9 cellular contexts compared by ENCODE assay signal in the genomic region with DNA sequence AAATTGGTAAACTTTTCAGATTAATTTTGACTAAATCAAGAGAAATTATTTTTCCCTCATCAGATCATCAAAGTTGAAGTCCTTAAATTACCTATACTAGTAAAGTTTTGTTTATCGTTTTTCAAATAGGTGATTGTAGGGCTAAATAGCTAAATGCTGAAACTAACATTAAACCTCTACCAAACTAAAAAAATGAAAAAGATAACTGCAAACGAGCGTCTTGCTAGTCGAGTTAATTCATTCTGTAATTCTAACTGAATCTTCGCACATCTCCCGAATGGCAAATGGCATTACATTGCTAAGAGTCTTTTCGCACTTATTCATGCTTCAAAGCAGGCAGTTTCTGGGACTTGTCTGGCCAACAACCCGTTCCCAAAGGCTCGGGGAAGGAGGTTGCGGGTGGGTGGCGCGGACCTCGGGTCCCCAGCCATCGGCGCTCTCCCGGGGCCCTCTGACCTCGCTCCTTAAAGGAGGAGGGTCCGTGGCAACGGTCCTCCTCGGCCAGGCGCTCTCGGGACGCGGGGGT. TPM values are rescaled to one million over a fixed set of nuclear protein-coding genes. Genes with fewer than 3 reads are reported as not detected.
DNase-seq lines count a peak whose midpoint lies in the region; ATAC-seq and TF ChIP-seq lines count a peak whose summit lies in the region.
"Had no signal": no experiment of that assay in that cellular context is flagged by ENCODE, and none has a peak within 500 bp of the region (broad histone marks: within the 10 kb centered on the region; RNA-seq: fewer than 3 reads in every experiment).

No MANE protein-coding gene starts in this region.

- no peak overlapping the region for H4K5ac ChIP-seq in IMR-90 (ENCODE audit: low read depth, low read length)

- H4K91ac ChIP-seq in IMR-90 (ENCODE audit: insufficient read depth, low read depth, low read length), result 0 out of 2 replicates have a peak overlapping the region, but pooled peaks have one; percentile 1

- no peak overlapping the region for H2BK15ac ChIP-seq in IMR-90 (ENCODE audit: low read depth, low read length)

- 0 out of 2 replicates have a peak overlapping the region, but pooled peaks have one; percentile 39 for H3K4ac ChIP-seq in IMR-90 (ENCODE audit: low read depth, low read length)

- H3K27ac ChIP-seq in CD4-positive, alpha-beta T cell (ENCODE audit: low read depth, low read length), result no peak overlapping the region
- peak overlapping the region; percentile 42; the same call in 1 of the 2 replicates for H3K27ac ChIP-seq in IMR-90 (ENCODE audit: insufficient read depth, low read length)
- peak overlapping the region; percentile 77 to 89 for H3K27ac ChIP-seq in coronary artery
- no peak overlapping the region for H3K27ac ChIP-seq in muscle layer of duodenum (ENCODE audit: low read length)

- peak overlapping the region in 1 of 2 experiments; percentile 38; a peak in 2 of 4 replicates for H4K8ac ChIP-seq in IMR-90 (ENCODE audit: low read depth in 2 of 2, low read length in 2 of 2)

- peak overlapping the region; percentile 79 for H2AK9ac ChIP-seq in IMR-90 (replicated peaks; ENCODE audit: low read depth, low read length, poor library complexity)

- H3K4me3 Mint-ChIP-seq in CD4-positive, alpha-beta T cell, result peak overlapping the region; percentile 54

- no peak overlapping the region for H3K27ac Mint-ChIP-seq in CD4-positive, alpha-beta T cell

- no peak overlapping the region for H3K18ac ChIP-seq in IMR-90 (ENCODE audit: low read depth, low read length)

- no peak for TF ChIP-seq CTCF in CD4-positive, alpha-beta T cell (IDR thresholded peaks at IDR 0.05)
- TF ChIP-seq CTCF in IMR-90 (conservative IDR thresholded peaks at IDR 0.05; ENCODE audit: low read depth, low read length) (no peak), coronary artery (IDR thresholded peaks at IDR 0.05) (no peak)

- no peaks in the 10 kb centered on the region for H3K36me3 Mint-ChIP-seq in CD4-positive, alpha-beta T cell (ENCODE audit: low read depth)

- TF ChIP-seq POLR2A in IMR-90 (IDR thresholded peaks at IDR 0.05; ENCODE audit: low read depth, low read length), result no peak

- H2BK20ac ChIP-seq in IMR-90 (ENCODE audit: low read depth, low read length), result no peak overlapping the region

- H3K9ac ChIP-seq in IMR-90 (ENCODE audit: low read depth, low read length), result peak overlapping the region; percentile 62

- peaks cover 3% of the 10 kb centered on the region; the same call in 1 of the 2 replicates for H3K9me1 ChIP-seq in IMR-90 (ENCODE audit: insufficient read depth, low read length)

- POLR2A ChIA-PET in CD4-positive, alpha-beta T cell (lab: Charles Lee), result no interaction called here
- POLR2A ChIA-PET in IMR-90 (lab: Charles Lee; ENCODE audit: unreplicated experiment), result interaction anchor here (0.6 kb wide), 1 partner anchor 19 kb away, joined by 3 read pairs; no protein-coding TSS in a partner anchor

- peaks cover 4 to 20% of the 10 kb centered on the region in 2 experiments; a peak in 2 of 4 replicates for H3K79me1 ChIP-seq in IMR-90 (ENCODE audit: low read depth in 1 of 2, low read length in 2 of 2)

- H3K4me1 Mint-ChIP-seq in CD4-positive, alpha-beta T cell (ENCODE audit: low read depth), result peaks cover 9% of the 10 kb centered on the region

- no peaks in the 10 kb centered on the region; the same call in 1 of the 2 replicates for H3K36me3 ChIP-seq in IMR-90 (ENCODE audit: control insufficient read depth, insufficient read depth, low read length)
- H3K36me3 ChIP-seq in muscle layer of duodenum (ENCODE audit: control insufficient read depth in 1 of 2, insufficient read depth in 2 of 2, low read length in 2 of 2), result no peaks in the 10 kb centered on the region

- in situ Hi-C loops in IMR-90 (cut with MboI; ENCODE audit: low sequenced_read_pairs), result no loop called here

- peaks cover 55% of the 10 kb centered on the region for H3K27me3 ChIP-seq in CD4-positive, alpha-beta T cell (ENCODE audit: control insufficient read depth, insufficient read depth, low read length)
- H3K27me3 ChIP-seq in IMR-90 (ENCODE audit: control insufficient read depth, insufficient read depth, low read length), result no peaks in the 10 kb centered on the region
- peaks cover 5% of the 10 kb centered on the region for H3K27me3 ChIP-seq in muscle layer of duodenum (ENCODE audit: low read depth, low read length)

- peak overlapping the region; percentile 83 for H3K56ac ChIP-seq in IMR-90 (ENCODE audit: extremely low read depth, insufficient read depth, low read length)

- peak overlapping the region; percentile 86 for H3K4me3 ChIP-seq in IMR-90 (ENCODE audit: insufficient read depth, low read depth, low read length)
- peak overlapping the region; percentile 83 for H3K4me3 ChIP-seq in coronary artery
- H3K4me3 ChIP-seq in muscle layer of duodenum (ENCODE audit: low read depth in 1 of 2, low read length in 2 of 2), result peak overlapping the region; percentile 65 to 78

- no peak for TF ChIP-seq RAD21 in IMR-90 (IDR thresholded peaks at IDR 0.05; ENCODE audit: low read length)

- CTCF ChIA-PET in CD4-positive, alpha-beta T cell (lab: Charles Lee), result no interaction called here
- CTCF ChIA-PET in IMR-90 (lab: Yijun Ruan, JAX), result interaction anchor here (1.0 to 1.4 kb wide), 4 partner anchors 9 to 192 kb away, joined by 3 to 4 read pairs (median 4); no protein-coding TSS in a partner anchor

- no peaks in the 10 kb centered on the region for H3K9me3 Mint-ChIP-seq in CD4-positive, alpha-beta T cell

- no peak for ATAC-seq in CD4-positive, alpha-beta T cell (ENCODE audit: poor library complexity)
- ATAC-seq in IMR-90 (ENCODE audit: low read depth) (peak; percentile 13), GM19397 (IDR thresholded peaks at IDR 0.05; ENCODE audit: unreplicated experiment) (no peak), HG02970 (IDR thresholded peaks at IDR 0.05; ENCODE audit: low FRiP score, unreplicated experiment) (no peak), GM21723 (IDR thresholded peaks at IDR 0.05; ENCODE audit: unreplicated experiment) (no peak)

- H2AFZ ChIP-seq in IMR-90 (replicated peaks; ENCODE audit: low read length, poor library complexity), result peak overlapping the region; percentile 97

- H3K14ac ChIP-seq in IMR-90 (replicated peaks; ENCODE audit: low read depth, low read length), result peak overlapping the region; percentile 92

- no peak overlapping the region for H2BK120ac ChIP-seq in IMR-90 (ENCODE audit: low read depth, low read length)

- no TSS peak for BruUV-seq in IMR-90 (replicated peaks; lab: Mats Ljungman, UMichigan)

- peaks cover 79% of the 10 kb centered on the region for H3K27me3 Mint-ChIP-seq in CD4-positive, alpha-beta T cell

- H2AK5ac ChIP-seq in IMR-90 (ENCODE audit: low read depth, low read length), result no peak overlapping the region

- no peak for DNase-seq in CD4-positive, alpha-beta T cell
- peak; percentile 22 for DNase-seq in IMR-90
- no peak for DNase-seq in coronary artery (ENCODE audit: low spot score)
- DNase-seq in NCI-H2196 treated with DMSO at 0.1 percent for 48 hours (lab: John Stamatoyannopoulos, UW; ENCODE audit: unreplicated experiment), result no peak

- WGBS in IMR-90 (ENCODE audit: extremely low coverage in 2 of 2, insufficient read length in 1 of 2), 2 experiments, result 42% methylated on average over 2 of the region's 24 CpGs; no CpG with 5 or more reads in 1 of the 2 experiments

- H3K9me3 ChIP-seq in CD4-positive, alpha-beta T cell (ENCODE audit: control insufficient read depth, low read length), result no peaks in the 10 kb centered on the region
- H3K9me3 ChIP-seq in IMR-90 (ENCODE audit: control insufficient read depth, insufficient read depth, low read length) (no peaks in the 10 kb centered on the region), muscle layer of duodenum (ENCODE audit: control insufficient read depth in 1 of 2, low read length in 2 of 2) (no peaks in the 10 kb centered on the region)

- H4K20me1 ChIP-seq in IMR-90 (ENCODE audit: insufficient read depth, low read length), result peaks cover 4% of the 10 kb centered on the region; the same call in 1 of the 2 replicates

- dilution Hi-C loops in IMR-90 (cut with HindIII; ENCODE audit: low sequenced_read_pairs, unreplicated experiment), result no loop called here

- peak overlapping the region; percentile 97; the same call in 1 of the 2 replicates for H3K23ac ChIP-seq in IMR-90 (ENCODE audit: low read depth, low read length)

- H2BK5ac ChIP-seq in IMR-90 (ENCODE audit: low read depth, low read length, poor library complexity, severe bottlenecking), result peak overlapping the region; percentile 30

- intact Hi-C loops in CD4-positive, alpha-beta T cell (cut with DNase I, micrococcal nuclease), result no loop called here
- intact Hi-C loops in IMR-90 (cut with micrococcal nuclease), result loop anchor here (1.0 to 2.0 kb wide), 2 partner anchors 224 to 267 kb away; a partner anchor contains a TSS

- H3K4me2 ChIP-seq in IMR-90 (ENCODE audit: low read depth, low read length), result peak overlapping the region; percentile 74

- H3K4me1 ChIP-seq in IMR-90 (ENCODE audit: control insufficient read depth, insufficient read depth, low read length) (no peaks in the 10 kb centered on the region), muscle layer of duodenum (ENCODE audit: control insufficient read depth in 1 of 2, insufficient read depth in 2 of 2, low read length in 2 of 2) (no peaks in the 10 kb centered on the region)

TF ChIP-seq in IMR-90, 13 proteins besides CTCF, POLR2A, EP300 and RAD21:
- TF ChIP-seq SMC3 (IDR thresholded peaks at IDR 0.05; ENCODE audit: low read depth, low read length) (no peak), CEBPB (IDR thresholded peaks at IDR 0.05; ENCODE audit: low read depth, low read length) (no peak), RFX5 (IDR thresholded peaks at IDR 0.05; ENCODE audit: low read depth, low read length) (no peak), RCOR1 (IDR thresholded peaks at IDR 0.05; ENCODE audit: insufficient replicate concordance, low read length) (no peak)
- TF ChIP-seq, protein P1, sequence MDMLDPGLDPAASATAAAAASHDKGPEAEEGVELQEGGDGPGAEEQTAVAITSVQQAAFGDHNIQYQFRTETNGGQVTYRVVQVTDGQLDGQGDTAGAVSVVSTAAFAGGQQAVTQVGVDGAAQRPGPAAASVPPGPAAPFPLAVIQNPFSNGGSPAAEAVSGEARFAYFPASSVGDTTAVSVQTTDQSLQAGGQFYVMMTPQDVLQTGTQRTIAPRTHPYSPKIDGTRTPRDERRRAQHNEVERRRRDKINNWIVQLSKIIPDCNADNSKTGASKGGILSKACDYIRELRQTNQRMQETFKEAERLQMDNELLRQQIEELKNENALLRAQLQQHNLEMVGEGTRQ (IDR thresholded peaks at IDR 0.05; ENCODE audit: low read depth, low read length), result no peak

RNA-seq across cellular contexts. Expression of a gene that starts 43.8 kb away (rescaled TPM):
- total RNA-seq in CD4-positive, alpha-beta T cell, result not detected
- total RNA-seq in IMR-90 (2012; rRNA removed), result 25.8 and 29.4 TPM in 2 replicates
- polyA plus RNA-seq in IMR-90 (2012; rRNA removed), result 19.7 and 22.7 TPM in 2 replicates
- 3.7 and 8.9 TPM in 2 replicates for polyA plus RNA-seq in IMR-90 (2012; cell fraction: cytosol; rRNA removed)
- 1.9 and 20.4 TPM in 2 replicates for polyA plus RNA-seq in IMR-90 (2012; cell fraction: nucleus; rRNA removed; ENCODE audit: low replicate concordance)
- total RNA-seq: liver had no signal
- polyA plus RNA-seq: liver had no signal

Comparison
In these comparisons a context has a peak if more than half of its experiments do, and no peak if none do; other contexts are left out.
1. H3K27ac ChIP-seq: peak in IMR-90 (single experiment) and coronary artery (2 of 2); none in CD4-positive, alpha-beta T cell (single experiment) and muscle layer of duodenum (single experiment).
2. RNA of a gene that starts 43.8 kb away (total RNA-seq): 25.8 to 29.4 TPM in IMR-90; not detected in CD4-positive, alpha-beta T cell; every median in the first group is over 10 times any median in the second.
3. Peak in every context shown above with its lines, with median percentiles within 50 percentile points of each other: H3K4me3 ChIP-seq.